ENCODE assay signal across 1 cellular context in the genomic region with DNA sequence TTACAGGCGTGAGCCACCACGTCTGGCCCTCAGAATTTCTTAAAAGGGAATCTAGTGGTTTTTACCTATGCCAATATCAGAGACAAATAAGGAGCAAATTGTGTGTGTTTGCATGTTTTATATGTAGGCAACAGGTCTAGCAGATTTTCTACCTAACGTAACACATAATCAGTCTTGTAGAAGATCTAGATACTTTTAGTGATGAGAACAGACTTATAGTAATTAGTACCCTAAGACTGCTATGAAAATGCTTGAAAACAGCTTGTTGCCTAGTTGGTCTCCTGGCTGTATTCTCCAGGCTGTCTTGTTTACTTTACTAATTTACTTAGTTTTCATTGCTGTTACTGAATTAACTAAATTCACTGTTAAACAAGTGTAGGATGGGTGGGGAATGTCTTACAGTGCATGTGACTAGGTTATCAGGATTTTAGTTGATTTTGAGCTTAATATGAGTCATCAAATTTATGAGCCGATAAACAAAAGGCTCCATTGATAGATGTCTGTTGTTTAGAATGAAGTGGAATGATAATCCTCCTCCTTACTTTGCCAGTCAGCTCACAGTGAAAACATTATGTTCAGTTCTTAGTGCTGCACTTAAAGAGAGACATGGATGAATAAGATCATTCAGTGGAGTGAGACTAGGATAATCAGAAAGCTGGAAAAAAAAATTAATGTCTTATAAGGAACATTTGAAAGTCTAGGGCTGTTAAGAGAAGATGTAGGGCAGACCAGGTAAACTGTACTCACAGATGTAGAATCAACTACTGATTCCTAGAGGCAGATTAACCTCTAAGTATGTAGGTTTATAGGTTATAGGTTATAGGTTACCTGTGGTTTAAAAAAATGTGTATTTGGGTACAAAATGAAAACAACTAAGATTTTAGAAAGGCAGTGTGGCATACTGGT.
TF ChIP-seq lines count a peak whose summit lies in the region.

No MANE protein-coding gene starts in this region.

TF ChIP-seq in K562, 482 proteins besides CTCF, POLR2A, EP300 and RAD21 (continues in another document):
- TF ChIP-seq MAFG (tag; conservative IDR thresholded peaks at IDR 0.05) (peak; percentile 61), MXI1 (IDR thresholded peaks at IDR 0.05; ENCODE audit: low read depth, low read length) (no peak), ZNF76 (CRISPR knock-in tag; IDR thresholded peaks at IDR 0.05; ENCODE audit: borderline replicate concordance) (no peak), ZFX (CRISPR knock-in tag; IDR thresholded peaks at IDR 0.05) (no peak), SIRT6 (IDR thresholded peaks at IDR 0.05; ENCODE audit: low read depth, low read length) (no peak), TCF3 (CRISPR knock-in tag; IDR thresholded peaks at IDR 0.05) (no peak), SMAD1 (IDR thresholded peaks at IDR 0.05; ENCODE audit: low read depth, low read length, partially characterized antibody) (no peak), NCOA4 (IDR thresholded peaks at IDR 0.05; ENCODE audit: partially characterized antibody) (no peak), LCOR (CRISPR knock-in tag; IDR thresholded peaks at IDR 0.05) (no peak), ZFP30 (CRISPR knock-in tag; IDR thresholded peaks at IDR 0.05; ENCODE audit: borderline replicate concordance) (no peak), SPI1 (IDR thresholded peaks at IDR 0.05; ENCODE audit: borderline replicate concordance, low read depth, low read length) (no peak), TCF7L2 (IDR thresholded peaks at IDR 0.05; ENCODE audit: low read depth, low read length) (no peak), FOXA1 (IDR thresholded peaks at IDR 0.05; ENCODE audit: borderline replicate concordance) (no peak), CREM (IDR thresholded peaks at IDR 0.05; ENCODE audit: low read depth) (no peak), TEAD4 (IDR thresholded peaks at IDR 0.05; ENCODE audit: low read length) (no peak), TEAD4 (CRISPR knock-in tag; IDR thresholded peaks at IDR 0.05; ENCODE audit: borderline replicate concordance) (no peak), CHD1 (IDR thresholded peaks at IDR 0.05; ENCODE audit: low read length) (no peak), ZNF584 (CRISPR knock-in tag; IDR thresholded peaks at IDR 0.05; ENCODE audit: low read depth) (no peak), POLR2H (tag; IDR thresholded peaks at IDR 0.05; ENCODE audit: low read depth) (no peak), MAFF (IDR thresholded peaks at IDR 0.05; ENCODE audit: low read length) (peak; percentile 20; the same call in 1 of the 2 replicates), RB1 (IDR thresholded peaks at IDR 0.05; ENCODE audit: low read depth) (no peak), PPARD (CRISPR knock-in tag; IDR thresholded peaks at IDR 0.05) (no peak)
- TF ChIP-seq, protein P1, sequence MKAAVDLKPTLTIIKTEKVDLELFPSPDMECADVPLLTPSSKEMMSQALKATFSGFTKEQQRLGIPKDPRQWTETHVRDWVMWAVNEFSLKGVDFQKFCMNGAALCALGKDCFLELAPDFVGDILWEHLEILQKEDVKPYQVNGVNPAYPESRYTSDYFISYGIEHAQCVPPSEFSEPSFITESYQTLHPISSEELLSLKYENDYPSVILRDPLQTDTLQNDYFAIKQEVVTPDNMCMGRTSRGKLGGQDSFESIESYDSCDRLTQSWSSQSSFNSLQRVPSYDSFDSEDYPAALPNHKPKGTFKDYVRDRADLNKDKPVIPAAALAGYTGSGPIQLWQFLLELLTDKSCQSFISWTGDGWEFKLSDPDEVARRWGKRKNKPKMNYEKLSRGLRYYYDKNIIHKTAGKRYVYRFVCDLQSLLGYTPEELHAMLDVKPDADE (conservative IDR thresholded peaks at IDR 0.05; ENCODE audit: control insufficient read depth, low read depth, low read length) = no peak
- TF ChIP-seq, protein P2, sequence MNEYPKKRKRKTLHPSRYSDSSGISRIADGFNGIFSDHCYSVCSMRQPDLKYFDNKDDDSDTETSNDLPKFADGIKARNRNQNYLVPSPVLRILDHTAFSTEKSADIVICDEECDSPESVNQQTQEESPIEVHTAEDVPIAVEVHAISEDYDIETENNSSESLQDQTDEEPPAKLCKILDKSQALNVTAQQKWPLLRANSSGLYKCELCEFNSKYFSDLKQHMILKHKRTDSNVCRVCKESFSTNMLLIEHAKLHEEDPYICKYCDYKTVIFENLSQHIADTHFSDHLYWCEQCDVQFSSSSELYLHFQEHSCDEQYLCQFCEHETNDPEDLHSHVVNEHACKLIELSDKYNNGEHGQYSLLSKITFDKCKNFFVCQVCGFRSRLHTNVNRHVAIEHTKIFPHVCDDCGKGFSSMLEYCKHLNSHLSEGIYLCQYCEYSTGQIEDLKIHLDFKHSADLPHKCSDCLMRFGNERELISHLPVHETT (CRISPR knock-in tag; conservative IDR thresholded peaks at IDR 0.05 in 1 of 2, IDR thresholded peaks at IDR 0.05 in 1 of 2) = no peak
- TF ChIP-seq, protein P3, sequence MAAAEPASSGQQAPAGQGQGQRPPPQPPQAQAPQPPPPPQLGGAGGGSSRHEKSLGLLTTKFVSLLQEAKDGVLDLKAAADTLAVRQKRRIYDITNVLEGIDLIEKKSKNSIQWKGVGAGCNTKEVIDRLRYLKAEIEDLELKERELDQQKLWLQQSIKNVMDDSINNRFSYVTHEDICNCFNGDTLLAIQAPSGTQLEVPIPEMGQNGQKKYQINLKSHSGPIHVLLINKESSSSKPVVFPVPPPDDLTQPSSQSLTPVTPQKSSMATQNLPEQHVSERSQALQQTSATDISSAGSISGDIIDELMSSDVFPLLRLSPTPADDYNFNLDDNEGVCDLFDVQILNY (CRISPR knock-in tag; IDR thresholded peaks at IDR 0.05) = no peak
- TF ChIP-seq, protein P4, sequence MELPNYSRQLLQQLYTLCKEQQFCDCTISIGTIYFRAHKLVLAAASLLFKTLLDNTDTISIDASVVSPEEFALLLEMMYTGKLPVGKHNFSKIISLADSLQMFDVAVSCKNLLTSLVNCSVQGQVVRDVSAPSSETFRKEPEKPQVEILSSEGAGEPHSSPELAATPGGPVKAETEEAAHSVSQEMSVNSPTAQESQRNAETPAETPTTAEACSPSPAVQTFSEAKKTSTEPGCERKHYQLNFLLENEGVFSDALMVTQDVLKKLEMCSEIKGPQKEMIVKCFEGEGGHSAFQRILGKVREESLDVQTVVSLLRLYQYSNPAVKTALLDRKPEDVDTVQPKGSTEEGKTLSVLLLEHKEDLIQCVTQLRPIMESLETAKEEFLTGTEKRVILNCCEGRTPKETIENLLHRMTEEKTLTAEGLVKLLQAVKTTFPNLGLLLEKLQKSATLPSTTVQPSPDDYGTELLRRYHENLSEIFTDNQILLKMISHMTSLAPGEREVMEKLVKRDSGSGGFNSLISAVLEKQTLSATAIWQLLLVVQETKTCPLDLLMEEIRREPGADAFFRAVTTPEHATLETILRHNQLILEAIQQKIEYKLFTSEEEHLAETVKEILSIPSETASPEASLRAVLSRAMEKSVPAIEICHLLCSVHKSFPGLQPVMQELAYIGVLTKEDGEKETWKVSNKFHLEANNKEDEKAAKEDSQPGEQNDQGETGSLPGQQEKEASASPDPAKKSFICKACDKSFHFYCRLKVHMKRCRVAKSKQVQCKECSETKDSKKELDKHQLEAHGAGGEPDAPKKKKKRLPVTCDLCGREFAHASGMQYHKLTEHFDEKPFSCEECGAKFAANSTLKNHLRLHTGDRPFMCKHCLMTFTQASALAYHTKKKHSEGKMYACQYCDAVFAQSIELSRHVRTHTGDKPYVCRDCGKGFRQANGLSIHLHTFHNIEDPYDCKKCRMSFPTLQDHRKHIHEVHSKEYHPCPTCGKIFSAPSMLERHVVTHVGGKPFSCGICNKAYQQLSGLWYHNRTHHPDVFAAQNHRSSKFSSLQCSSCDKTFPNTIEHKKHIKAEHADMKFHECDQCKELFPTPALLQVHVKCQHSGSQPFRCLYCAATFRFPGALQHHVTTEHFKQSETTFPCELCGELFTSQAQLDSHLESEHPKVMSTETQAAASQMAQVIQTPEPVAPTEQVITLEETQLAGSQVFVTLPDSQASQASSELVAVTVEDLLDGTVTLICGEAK (IDR thresholded peaks at IDR 0.05) = no peak
- TF ChIP-seq, protein P4 (CRISPR knock-in tag; IDR thresholded peaks at IDR 0.05) = no peak
- TF ChIP-seq, protein P5, sequence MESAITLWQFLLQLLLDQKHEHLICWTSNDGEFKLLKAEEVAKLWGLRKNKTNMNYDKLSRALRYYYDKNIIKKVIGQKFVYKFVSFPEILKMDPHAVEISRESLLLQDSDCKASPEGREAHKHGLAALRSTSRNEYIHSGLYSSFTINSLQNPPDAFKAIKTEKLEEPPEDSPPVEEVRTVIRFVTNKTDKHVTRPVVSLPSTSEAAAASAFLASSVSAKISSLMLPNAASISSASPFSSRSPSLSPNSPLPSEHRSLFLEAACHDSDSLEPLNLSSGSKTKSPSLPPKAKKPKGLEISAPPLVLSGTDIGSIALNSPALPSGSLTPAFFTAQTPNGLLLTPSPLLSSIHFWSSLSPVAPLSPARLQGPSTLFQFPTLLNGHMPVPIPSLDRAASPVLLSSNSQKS (CRISPR knock-in tag; IDR thresholded peaks at IDR 0.05) = no peak
- TF ChIP-seq, protein P6, sequence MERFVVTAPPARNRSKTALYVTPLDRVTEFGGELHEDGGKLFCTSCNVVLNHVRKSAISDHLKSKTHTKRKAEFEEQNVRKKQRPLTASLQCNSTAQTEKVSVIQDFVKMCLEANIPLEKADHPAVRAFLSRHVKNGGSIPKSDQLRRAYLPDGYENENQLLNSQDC (CRISPR knock-in tag; IDR thresholded peaks at IDR 0.05) = no peak
- TF ChIP-seq, protein P7, sequence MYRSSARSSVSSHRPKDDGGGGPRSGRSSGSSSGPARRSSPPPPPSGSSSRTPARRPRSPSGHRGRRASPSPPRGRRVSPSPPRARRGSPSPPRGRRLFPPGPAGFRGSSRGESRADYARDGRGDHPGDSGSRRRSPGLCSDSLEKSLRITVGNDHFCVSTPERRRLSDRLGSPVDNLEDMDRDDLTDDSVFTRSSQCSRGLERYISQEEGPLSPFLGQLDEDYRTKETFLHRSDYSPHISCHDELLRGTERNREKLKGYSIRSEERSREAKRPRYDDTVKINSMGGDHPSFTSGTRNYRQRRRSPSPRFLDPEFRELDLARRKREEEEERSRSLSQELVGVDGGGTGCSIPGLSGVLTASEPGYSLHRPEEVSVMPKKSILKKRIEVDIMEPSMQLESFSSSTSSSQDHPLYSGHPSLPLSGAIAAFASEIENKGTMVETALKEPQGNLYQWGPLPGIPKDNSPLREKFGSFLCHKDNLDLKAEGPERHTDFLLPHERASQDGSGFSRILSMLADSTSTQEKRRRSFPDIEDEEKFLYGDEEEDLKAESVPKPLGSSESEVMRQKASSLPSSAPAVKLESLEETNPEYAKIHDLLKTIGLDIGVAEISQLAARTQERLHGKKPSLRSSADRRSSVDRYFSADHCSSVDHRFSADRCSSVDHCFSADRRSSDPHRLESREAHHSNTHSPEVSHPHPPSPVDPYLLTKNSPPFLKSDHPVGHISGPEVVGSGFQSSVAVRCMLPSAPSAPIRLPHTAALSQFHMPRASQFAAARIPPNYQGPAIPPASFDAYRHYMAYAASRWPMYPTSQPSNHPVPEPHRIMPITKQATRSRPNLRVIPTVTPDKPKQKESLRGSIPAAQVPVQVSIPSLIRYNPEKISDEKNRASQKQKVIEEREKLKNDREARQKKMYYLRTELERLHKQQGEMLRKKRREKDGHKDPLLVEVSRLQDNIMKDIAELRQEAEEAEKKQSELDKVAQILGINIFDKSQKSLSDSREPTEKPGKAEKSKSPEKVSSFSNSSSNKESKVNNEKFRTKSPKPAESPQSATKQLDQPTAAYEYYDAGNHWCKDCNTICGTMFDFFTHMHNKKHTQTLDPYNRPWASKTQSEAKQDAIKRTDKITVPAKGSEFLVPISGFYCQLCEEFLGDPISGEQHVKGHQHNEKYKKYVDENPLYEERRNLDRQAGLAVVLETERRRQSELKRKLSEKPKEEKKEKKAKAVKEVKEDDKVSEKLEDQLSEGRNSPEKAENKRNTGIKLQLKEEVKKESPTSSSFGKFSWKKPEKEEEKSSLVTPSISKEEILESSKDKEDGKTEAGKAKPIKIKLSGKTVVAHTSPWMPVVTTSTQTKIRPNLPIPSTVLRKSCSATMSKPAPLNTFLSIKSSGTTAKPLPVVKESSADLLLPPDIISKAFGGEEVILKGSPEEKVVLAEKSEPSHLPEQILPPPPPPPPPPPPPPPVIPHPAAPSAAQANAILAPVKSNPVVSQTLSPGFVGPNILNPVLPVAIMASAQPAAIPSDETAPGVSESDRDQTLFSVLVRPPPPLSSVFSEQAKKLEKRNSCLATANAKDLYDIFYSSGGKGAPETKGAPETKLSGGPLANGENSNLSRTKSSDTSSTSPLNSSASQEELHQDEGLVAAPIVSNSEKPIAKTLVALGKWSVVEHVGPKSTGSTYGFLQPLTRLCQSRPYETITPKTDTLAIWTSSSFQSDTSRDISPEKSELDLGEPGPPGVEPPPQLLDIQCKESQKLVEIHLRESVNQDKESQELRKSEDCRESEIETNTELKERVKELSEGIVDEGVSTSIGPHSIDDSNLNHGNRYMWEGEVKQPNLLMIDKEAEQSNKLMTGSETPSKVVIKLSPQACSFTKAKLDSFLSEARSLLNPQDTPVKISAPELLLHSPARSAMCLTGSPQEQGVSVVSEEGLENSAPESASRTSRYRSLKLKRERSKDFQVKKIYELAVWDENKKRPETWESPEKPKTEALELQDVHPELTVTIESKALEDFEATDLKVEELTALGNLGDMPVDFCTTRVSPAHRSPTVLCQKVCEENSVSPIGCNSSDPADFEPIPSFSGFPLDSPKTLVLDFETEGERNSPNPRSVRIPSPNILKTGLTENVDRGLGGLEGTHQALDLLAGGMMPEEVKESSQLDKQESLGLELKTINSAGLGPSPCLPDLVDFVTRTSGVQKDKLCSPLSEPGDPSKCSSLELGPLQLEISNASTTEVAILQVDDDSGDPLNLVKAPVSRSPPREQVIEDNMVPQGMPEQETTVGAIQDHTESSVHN (IDR thresholded peaks at IDR 0.05; ENCODE audit: borderline replicate concordance in 1 of 2, low read depth in 1 of 2) = no peak
